In the genomic region with DNA sequence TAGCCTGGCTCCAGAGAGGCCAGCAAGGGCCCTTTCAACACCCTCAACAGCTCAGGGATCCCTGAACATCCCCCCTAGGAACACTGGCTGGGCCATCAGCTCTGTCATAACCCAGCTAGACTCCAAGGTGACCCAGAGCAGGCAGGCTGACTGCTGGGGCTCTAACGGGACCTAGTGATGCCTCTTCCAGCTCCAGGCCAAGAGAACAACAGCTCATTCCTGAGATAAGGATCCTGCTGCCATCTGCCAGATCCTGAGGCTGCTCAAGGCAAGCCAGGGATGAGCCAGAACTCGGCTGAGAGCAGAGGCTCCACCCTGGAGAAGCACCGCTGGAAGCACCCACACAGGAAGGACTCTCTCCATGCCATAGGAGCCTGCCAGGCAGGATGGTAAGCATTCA, we compare ENCODE assay signal across 1 cellular context.
TF ChIP-seq lines count a peak whose summit lies in the region.

No MANE protein-coding gene starts in this region.

TF ChIP-seq in IMR-90, 13 proteins besides CTCF, POLR2A, EP300 and RAD21:
- TF ChIP-seq, protein P1, sequence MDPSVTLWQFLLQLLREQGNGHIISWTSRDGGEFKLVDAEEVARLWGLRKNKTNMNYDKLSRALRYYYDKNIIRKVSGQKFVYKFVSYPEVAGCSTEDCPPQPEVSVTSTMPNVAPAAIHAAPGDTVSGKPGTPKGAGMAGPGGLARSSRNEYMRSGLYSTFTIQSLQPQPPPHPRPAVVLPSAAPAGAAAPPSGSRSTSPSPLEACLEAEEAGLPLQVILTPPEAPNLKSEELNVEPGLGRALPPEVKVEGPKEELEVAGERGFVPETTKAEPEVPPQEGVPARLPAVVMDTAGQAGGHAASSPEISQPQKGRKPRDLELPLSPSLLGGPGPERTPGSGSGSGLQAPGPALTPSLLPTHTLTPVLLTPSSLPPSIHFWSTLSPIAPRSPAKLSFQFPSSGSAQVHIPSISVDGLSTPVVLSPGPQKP (IDR thresholded peaks at IDR 0.05; ENCODE audit: borderline replicate concordance, low read depth, low read length), result no peak
- TF ChIP-seq RCOR1 (IDR thresholded peaks at IDR 0.05; ENCODE audit: insufficient replicate concordance, low read length) (no peak), MXI1 (IDR thresholded peaks at IDR 0.05; ENCODE audit: borderline replicate concordance, low read depth, low read length) (no peak), MAFK (IDR thresholded peaks at IDR 0.05; ENCODE audit: low read depth, low read length) (no peak), CHD1 (IDR thresholded peaks at IDR 0.05; ENCODE audit: low read depth, low read length) (no peak), MAZ (IDR thresholded peaks at IDR 0.05; ENCODE audit: borderline replicate concordance, low read depth, low read length) (no peak), FOS (IDR thresholded peaks at IDR 0.05; ENCODE audit: low read depth, low read length) (no peak), CEBPB (IDR thresholded peaks at IDR 0.05; ENCODE audit: low read depth, low read length) (no peak), BHLHE40 (IDR thresholded peaks at IDR 0.05; ENCODE audit: low read depth, low read length) (no peak), RFX5 (IDR thresholded peaks at IDR 0.05; ENCODE audit: low read depth, low read length) (no peak), NFE2L2 (IDR thresholded peaks at IDR 0.05; ENCODE audit: low read depth, low read length) (no peak), SMC3 (IDR thresholded peaks at IDR 0.05; ENCODE audit: low read depth, low read length) (no peak)
- TF ChIP-seq, protein P2, sequence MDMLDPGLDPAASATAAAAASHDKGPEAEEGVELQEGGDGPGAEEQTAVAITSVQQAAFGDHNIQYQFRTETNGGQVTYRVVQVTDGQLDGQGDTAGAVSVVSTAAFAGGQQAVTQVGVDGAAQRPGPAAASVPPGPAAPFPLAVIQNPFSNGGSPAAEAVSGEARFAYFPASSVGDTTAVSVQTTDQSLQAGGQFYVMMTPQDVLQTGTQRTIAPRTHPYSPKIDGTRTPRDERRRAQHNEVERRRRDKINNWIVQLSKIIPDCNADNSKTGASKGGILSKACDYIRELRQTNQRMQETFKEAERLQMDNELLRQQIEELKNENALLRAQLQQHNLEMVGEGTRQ (IDR thresholded peaks at IDR 0.05; ENCODE audit: low read depth, low read length), result no peak
